Comparison of ENCODE assay signal across 8 cellular contexts in the genomic region with DNA sequence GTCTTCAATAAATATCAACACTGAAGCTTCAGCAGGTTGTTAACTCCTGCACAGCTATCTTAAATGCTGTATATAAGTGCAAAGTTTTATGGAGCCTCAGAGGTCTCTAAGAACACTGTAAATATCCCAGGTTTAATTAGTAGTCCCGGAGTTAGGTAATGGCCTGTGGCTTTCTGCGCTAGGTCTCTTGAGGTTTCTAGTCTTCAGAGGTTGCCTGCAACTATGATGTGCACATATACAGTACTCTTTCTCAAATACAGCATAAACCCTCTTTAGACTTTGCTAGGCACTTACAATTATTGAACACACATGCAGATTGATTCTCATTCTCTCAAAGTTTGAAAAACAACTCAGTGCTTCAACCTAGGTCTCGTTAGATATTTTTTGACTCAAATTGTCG. TPM values are rescaled to one million over a fixed set of nuclear protein-coding genes. Genes with fewer than 3 reads are reported as not detected.
A peak's percentile ranks its signal among the peaks of the same experiment; 100 is the strongest.
DNase-seq lines count a peak whose midpoint lies in the region; ATAC-seq, FAIRE-seq and TF ChIP-seq lines count a peak whose summit lies in the region.

No MANE protein-coding gene starts in this region.

- H3K9me3 ChIP-seq in keratinocyte (ENCODE audit: control insufficient read depth, low read depth, low read length): no peaks in the 10 kb centered on the region
- no peaks in the 10 kb centered on the region for H3K9me3 ChIP-seq in thyroid gland

- H3K9me3 Mint-ChIP-seq in activated T-cell treated with anti-CD3 and anti-CD28 coated beads, Interleukin-2, amount 50 U/mL, for 24 hours: no peaks in the 10 kb centered on the region
- H3K9me3 Mint-ChIP-seq in activated CD8-positive, alpha-beta T cell treated with anti-CD3 and anti-CD28 coated beads, Interleukin-2, amount 10 ng/mL, durations not matched to agents 7 days and 5 days (ENCODE audit: insufficient read depth): no peaks in the 10 kb centered on the region

- H2AFZ ChIP-seq in keratinocyte (ENCODE audit: control insufficient read depth, low read length): no peak overlapping the region

- peaks cover 25% of the 10 kb centered on the region for H3K36me3 Mint-ChIP-seq in activated T-cell treated with anti-CD3 and anti-CD28 coated beads, Interleukin-2, amount 50 U/mL, for 24 hours (ENCODE audit: low read depth)
- peaks cover 22% of the 10 kb centered on the region for H3K36me3 Mint-ChIP-seq in activated CD8-positive, alpha-beta T cell treated with anti-CD3 and anti-CD28 coated beads, Interleukin-2, amount 10 ng/mL, durations not matched to agents 7 days and 5 days (ENCODE audit: low read depth)

- TF ChIP-seq POLR2A in thyroid gland (IDR thresholded peaks at IDR 0.05): no peak

- no peaks in the 10 kb centered on the region for H3K27me3 ChIP-seq in keratinocyte (ENCODE audit: control insufficient read depth, extremely low read depth, insufficient read depth, low read length)
- H3K27me3 ChIP-seq in thyroid gland: no peaks in the 10 kb centered on the region

- H3K79me2 ChIP-seq in keratinocyte (ENCODE audit: control insufficient read depth, insufficient read depth, low read length): peaks cover 20% of the 10 kb centered on the region

- DNase-seq in activated T-cell treated with anti-CD3 and anti-CD28 coated beads, Interleukin-2, amount 50 U/mL, for 24 hours: no peak
- DNase-seq in activated T-cell treated with anti-CD3 and anti-CD28 coated beads for 4 hours: no peak
- DNase-seq in activated CD8-positive, alpha-beta T cell treated with anti-CD3 and anti-CD28 coated beads, Interleukin-2, amount 10 ng/mL, durations not matched to agents 7 days and 5 days: no peak
- no peak for DNase-seq in keratinocyte (ENCODE audit: low read depth, low spot score)
- no peak for DNase-seq in thyroid gland
- no peak for DNase-seq in GM03348 (ENCODE audit: low spot score)
- DNase-seq in NCI-H1694 (lab: John Stamatoyannopoulos, UW): no peak

- H3K27ac Mint-ChIP-seq in activated T-cell treated with anti-CD3 and anti-CD28 coated beads, Interleukin-2, amount 50 U/mL, for 24 hours: no peak overlapping the region
- H3K27ac Mint-ChIP-seq in activated CD8-positive, alpha-beta T cell treated with anti-CD3 and anti-CD28 coated beads, Interleukin-2, amount 10 ng/mL, durations not matched to agents 7 days and 5 days: peak overlapping the region; percentile 53

- H3K9ac ChIP-seq in keratinocyte (ENCODE audit: control insufficient read depth, extremely low read depth, insufficient read depth, low read length): no peak overlapping the region

- peaks cover 11% of the 10 kb centered on the region for H3K4me1 ChIP-seq in keratinocyte (ENCODE audit: control insufficient read depth, extremely low read depth, insufficient read depth, low read length)
- H3K4me1 ChIP-seq in thyroid gland: peaks cover 0 to 8% of the 10 kb centered on the region in 2 donors

- WGBS in thyroid gland, 2 donors: 48 to 62% methylated on average over 4 of the region's 4 CpGs

- no peak for ATAC-seq in activated CD8-positive, alpha-beta T cell treated with anti-CD3 and anti-CD28 coated beads, Interleukin-2, amount 10 ng/mL, durations not matched to agents 7 days and 5 days
- ATAC-seq in HG02870 (IDR thresholded peaks at IDR 0.05; ENCODE audit: unreplicated experiment): no peak

- dilution Hi-C loops in keratinocyte (cut with MboI; ENCODE audit: extremely low pct_ligation_motif_present, low sequenced_read_pairs): no loop called here

- no peak overlapping the region for H3K27ac ChIP-seq in keratinocyte (ENCODE audit: control insufficient read depth, insufficient read depth, low read length)
- H3K27ac ChIP-seq in thyroid gland: peak overlapping the region; percentile 93 to 99 (median 99)

- H3K4me3 Mint-ChIP-seq in activated T-cell treated with anti-CD3 and anti-CD28 coated beads, Interleukin-2, amount 50 U/mL, for 24 hours: peak overlapping the region; percentile 96
- peak overlapping the region; percentile 98 for H3K4me3 Mint-ChIP-seq in activated CD8-positive, alpha-beta T cell treated with anti-CD3 and anti-CD28 coated beads, Interleukin-2, amount 10 ng/mL, durations not matched to agents 7 days and 5 days

- TF ChIP-seq CTCF in keratinocyte (optimal IDR thresholded peaks at IDR 0.05 in 1 of 3, IDR thresholded peaks at IDR 0.05 in 1 of 3, conservative IDR thresholded peaks at IDR 0.05 in 1 of 3; ENCODE audit: extremely low read depth in 1 of 3, insufficient read depth in 2 of 3, low read length in 3 of 3): no peak
- no peak for TF ChIP-seq CTCF in thyroid gland (IDR thresholded peaks at IDR 0.05)

- H3K36me3 ChIP-seq in keratinocyte (ENCODE audit: control insufficient read depth in 2 of 2, extremely low read depth in 1 of 2, insufficient read depth in 2 of 2, low read length in 2 of 2): no peaks in the 10 kb centered on the region
- H3K36me3 ChIP-seq in thyroid gland: no peaks in the 10 kb centered on the region

- H3K4me1 Mint-ChIP-seq in activated T-cell treated with anti-CD3 and anti-CD28 coated beads, Interleukin-2, amount 50 U/mL, for 24 hours (ENCODE audit: low read depth): peaks cover 39% of the 10 kb centered on the region
- H3K4me1 Mint-ChIP-seq in activated CD8-positive, alpha-beta T cell treated with anti-CD3 and anti-CD28 coated beads, Interleukin-2, amount 10 ng/mL, durations not matched to agents 7 days and 5 days (ENCODE audit: low read depth): peaks cover 24% of the 10 kb centered on the region

- no peak for FAIRE-seq in keratinocyte (lab: Jason Lieb, UNC)

- no peaks in the 10 kb centered on the region for H3K9me1 ChIP-seq in keratinocyte (ENCODE audit: control insufficient read depth, extremely low read depth, insufficient read depth, low read length)

- no peak overlapping the region for H3K4me3 ChIP-seq in keratinocyte (ENCODE audit: control insufficient read depth in 2 of 3, extremely low read depth in 1 of 3, insufficient read depth in 2 of 3, low read depth in 1 of 3, low read length in 3 of 3)
- H3K4me3 ChIP-seq in thyroid gland (replicated peaks in 1 of 3): no peak overlapping the region

- H3K4me2 ChIP-seq in keratinocyte (ENCODE audit: control insufficient read depth, extremely low read depth, insufficient read depth, low read depth, low read length): peak overlapping the region; percentile 99

- POLR2A ChIA-PET in activated CD8-positive, alpha-beta T cell treated with anti-CD3 and anti-CD28 coated beads, Interleukin-2, amount 10 ng/mL, durations not matched to agents 7 days and 5 days (lab: Charles Lee): interaction anchor here (1.0 to 3.3 kb wide), 8 partner anchors 10 to 702 kb away, joined by 3 to 29 read pairs (median 10); no protein-coding TSS in a partner anchor

- CTCF ChIA-PET in activated CD8-positive, alpha-beta T cell treated with anti-CD3 and anti-CD28 coated beads, Interleukin-2, amount 10 ng/mL, durations not matched to agents 7 days and 5 days (lab: Charles Lee): interaction anchor here (0.8 to 6.0 kb wide), 10 partner anchors 11 to 694 kb away, joined by 3 to 82 read pairs (median 9); partner anchors contain the start of gene ATAD1

- H3K27me3 Mint-ChIP-seq in activated T-cell treated with anti-CD3 and anti-CD28 coated beads, Interleukin-2, amount 50 U/mL, for 24 hours: no peaks in the 10 kb centered on the region
- peaks cover 3% of the 10 kb centered on the region for H3K27me3 Mint-ChIP-seq in activated CD8-positive, alpha-beta T cell treated with anti-CD3 and anti-CD28 coated beads, Interleukin-2, amount 10 ng/mL, durations not matched to agents 7 days and 5 days (ENCODE audit: low read depth)

- H4K20me1 ChIP-seq in keratinocyte (ENCODE audit: control insufficient read depth, extremely low read depth, insufficient read depth, low read length): peaks cover 3% of the 10 kb centered on the region

- intact Hi-C loops in thyroid gland (cut with DNase I): loop anchor here (5.0 to 10.0 kb wide), 2 partner anchors 254 to 526 kb away; no protein-coding TSS in a partner anchor

RNA-seq across cellular contexts. Expression of gene KLLN, which starts 2.3 kb away (rescaled TPM):
- under 1 TPM; 0.79 to 0.94 TPM for total RNA-seq in activated CD8-positive, alpha-beta T cell treated with anti-CD3 and anti-CD28 coated beads, Interleukin-2, amount 10 ng/mL, durations not matched to agents 7 days and 5 days
- 0.10 to 0.31 TPM (median 0.16 TPM) in 3 replicates for polyA plus RNA-seq in keratinocyte
- 0.12 TPM for polyA plus RNA-seq in keratinocyte (2011; ENCODE audit: low read depth)
- 0.17 and 0.22 TPM in 2 replicates for polyA plus RNA-seq in keratinocyte (2011; cell fraction: cytosol; rRNA removed)
- 0.16 and 0.17 TPM in 2 replicates for polyA plus RNA-seq in keratinocyte (2011; cell fraction: nucleus; rRNA removed)
- 0.13 and 0.25 TPM in 2 replicates for polyA plus RNA-seq in keratinocyte (2012; ENCODE audit: low replicate concordance)
- polyA minus RNA-seq in keratinocyte: 0.10 to 0.35 TPM (median 0.26 TPM) in 3 replicates
- 0.58 TPM for polyA minus RNA-seq in keratinocyte (2011; cell fraction: cytosol; rRNA and poly(A)+ RNA removed)
- polyA minus RNA-seq in keratinocyte (2011; cell fraction: nucleus; rRNA and poly(A)+ RNA removed): 0.16 and 0.32 TPM in 2 replicates
- 1 to 10 TPM in 1 of 4 donors, under 1 TPM in 3; 0.27 to 1.2 (median 0.54) TPM for total RNA-seq in thyroid gland

RNA-seq across cellular contexts. Expression of gene PTEN, which starts 2.4 kb away (rescaled TPM):
- 10 to 100 TPM; 87.2 to 91.9 TPM for total RNA-seq in activated CD8-positive, alpha-beta T cell treated with anti-CD3 and anti-CD28 coated beads, Interleukin-2, amount 10 ng/mL, durations not matched to agents 7 days and 5 days
- 11.7 to 39.4 TPM (median 23.8 TPM) in 3 replicates for polyA plus RNA-seq in keratinocyte
- 134 TPM for polyA plus RNA-seq in keratinocyte (2011; ENCODE audit: low read depth)
- 14.0 and 23.4 TPM in 2 replicates for polyA plus RNA-seq in keratinocyte (2011; cell fraction: cytosol; rRNA removed)
- 11.7 and 16.1 TPM in 2 replicates for polyA plus RNA-seq in keratinocyte (2011; cell fraction: nucleus; rRNA removed)
- polyA plus RNA-seq in keratinocyte (2012; ENCODE audit: low replicate concordance): 26.8 and 38.1 TPM in 2 replicates
- 11.7 to 85.4 TPM (median 37.7 TPM) in 3 replicates for polyA minus RNA-seq in keratinocyte
- 33.4 TPM for polyA minus RNA-seq in keratinocyte (2011; cell fraction: cytosol; rRNA and poly(A)+ RNA removed)
- 40.6 and 51.3 TPM in 2 replicates for polyA minus RNA-seq in keratinocyte (2011; cell fraction: nucleus; rRNA and poly(A)+ RNA removed)
- 100 to 1,000 TPM; 112 to 183 (median 150) TPM for total RNA-seq in thyroid gland

RNA-seq across cellular contexts. Expression of gene ATAD1, which starts 43.0 kb away (rescaled TPM):
- 10 to 100 TPM; 38.9 to 42.5 TPM for total RNA-seq in activated CD8-positive, alpha-beta T cell treated with anti-CD3 and anti-CD28 coated beads, Interleukin-2, amount 10 ng/mL, durations not matched to agents 7 days and 5 days
- 26.2 to 51.0 TPM (median 29.1 TPM) in 3 replicates for polyA plus RNA-seq in keratinocyte
- polyA plus RNA-seq in keratinocyte (2011; ENCODE audit: low read depth): 206 TPM
- polyA plus RNA-seq in keratinocyte (2011; cell fraction: cytosol; rRNA removed): 16.1 and 34.4 TPM in 2 replicates
- polyA plus RNA-seq in keratinocyte (2011; cell fraction: nucleus; rRNA removed): 48.3 and 79.4 TPM in 2 replicates
- 26.1 and 43.0 TPM in 2 replicates for polyA plus RNA-seq in keratinocyte (2012; ENCODE audit: low replicate concordance)
- 4.9 to 45.8 TPM (median 18.1 TPM) in 3 replicates for polyA minus RNA-seq in keratinocyte
- 14.0 TPM for polyA minus RNA-seq in keratinocyte (2011; cell fraction: cytosol; rRNA and poly(A)+ RNA removed)
- polyA minus RNA-seq in keratinocyte (2011; cell fraction: nucleus; rRNA and poly(A)+ RNA removed): 29.6 and 65.8 TPM in 2 replicates
- total RNA-seq in thyroid gland: 10 to 100 TPM; 40.3 to 72.1 (median 53.7) TPM
